9 cellular contexts compared by ENCODE assay signal in genomic region chr2:54599914-54600313, GRCh38.
DNase-seq lines count a peak whose midpoint lies in the region; ATAC-seq and TF ChIP-seq lines count a peak whose summit lies in the region.
"Had no signal": no experiment of that assay in that cellular context is flagged by ENCODE, and none has a peak within 500 bp of the region (broad histone marks: within the 10 kb centered on the region; RNA-seq: fewer than 3 reads in every experiment).

No MANE protein-coding gene starts in this region.

- peaks cover 8 to 15% of the 10 kb centered on the region in 2 donors for H3K36me3 Mint-ChIP-seq in activated T-cell treated with anti-CD3 and anti-CD28 coated beads, Interleukin-2, amount 50 U/mL, for 72 hours (ENCODE audit: insufficient read depth in 2 of 2)
- peaks cover 25% of the 10 kb centered on the region for H3K36me3 Mint-ChIP-seq in central memory CD8-positive, alpha-beta T cell (ENCODE audit: insufficient read depth)
- H3K36me3 Mint-ChIP-seq in mesothelial cell of epicardium: peaks cover 30% of the 10 kb centered on the region

- H3K27me3 Mint-ChIP-seq in activated T-cell treated with anti-CD3 and anti-CD28 coated beads, Interleukin-2, amount 50 U/mL, for 72 hours (ENCODE audit: low read depth): no peaks in the 10 kb centered on the region
- H3K27me3 Mint-ChIP-seq in central memory CD8-positive, alpha-beta T cell: no peaks in the 10 kb centered on the region
- no peaks in the 10 kb centered on the region for H3K27me3 Mint-ChIP-seq in mesothelial cell of epicardium (ENCODE audit: low read depth)

- TF ChIP-seq CTCF in mesothelial cell of epicardium (IDR thresholded peaks at IDR 0.05; ENCODE audit: unreplicated experiment): no peak

- DNase-seq in activated T-cell treated with anti-CD3 and anti-CD28 coated beads, Interleukin-2, amount 50 U/mL, for 72 hours: peak in 1 of 2 donors; percentile 33
- DNase-seq in activated T-cell treated with anti-CD3 and anti-CD28 coated beads, Interleukin-2, amount 50 U/mL, for 1 hour: no peak
- DNase-seq in central memory CD8-positive, alpha-beta T cell (ENCODE audit: low spot score in 2 of 2): no peak
- DNase-seq in mesothelial cell of epicardium (ENCODE audit: low spot score in 2 of 2, unreplicated experiment in 2 of 2) (no peak), ecto neural progenitor cell (ENCODE audit: low spot score) (no peak), OCI-M2 (lab: John Stamatoyannopoulos, UW; ENCODE audit: unreplicated experiment) (no peak)
- DNase-seq: activated effector memory CD4-positive, alpha-beta T cell treated with Interleukin-2 at 50 U/mL for 16 hours had no signal

- H3K4me3 ChIP-seq in urinary bladder (ENCODE audit: low read depth, low read length): no peak overlapping the region

- H3K4me3 Mint-ChIP-seq in activated T-cell treated with anti-CD3 and anti-CD28 coated beads, Interleukin-2, amount 50 U/mL, for 72 hours: peak overlapping the region; percentile 9 to 34
- H3K4me3 Mint-ChIP-seq in central memory CD8-positive, alpha-beta T cell: peak overlapping the region; percentile 25
- no peak overlapping the region for H3K4me3 Mint-ChIP-seq in mesothelial cell of epicardium

- H3K36me3 ChIP-seq in urinary bladder (ENCODE audit: insufficient read depth): no peaks in the 10 kb centered on the region

- peaks cover 100% of the 10 kb centered on the region for H3K4me1 Mint-ChIP-seq in activated T-cell treated with anti-CD3 and anti-CD28 coated beads, Interleukin-2, amount 50 U/mL, for 72 hours (ENCODE audit: low read depth)
- H3K4me1 Mint-ChIP-seq in central memory CD8-positive, alpha-beta T cell: peaks cover 84% of the 10 kb centered on the region
- peaks cover 50% of the 10 kb centered on the region for H3K4me1 Mint-ChIP-seq in mesothelial cell of epicardium

- peak overlapping the region; percentile 14 for H3K27ac ChIP-seq in urinary bladder (ENCODE audit: low read depth)

- H3K4me1 ChIP-seq in urinary bladder (ENCODE audit: insufficient read depth): no peaks in the 10 kb centered on the region

- no peaks in the 10 kb centered on the region for H3K9me3 Mint-ChIP-seq in activated T-cell treated with anti-CD3 and anti-CD28 coated beads, Interleukin-2, amount 50 U/mL, for 72 hours
- no peaks in the 10 kb centered on the region for H3K9me3 Mint-ChIP-seq in central memory CD8-positive, alpha-beta T cell
- no peaks in the 10 kb centered on the region for H3K9me3 Mint-ChIP-seq in mesothelial cell of epicardium

- ATAC-seq in activated T-cell treated with anti-CD3 and anti-CD28 coated beads, Interleukin-2, amount 50 U/mL, for 72 hours (replicated peaks in 1 of 2): peak; percentile 15 to 30
- no peak for ATAC-seq in central memory CD8-positive, alpha-beta T cell (replicated peaks; ENCODE audit: extremely low read depth, poor library complexity, severe bottlenecking)
- no peak for ATAC-seq in GM21423 (IDR thresholded peaks at IDR 0.05; ENCODE audit: unreplicated experiment)

- peak overlapping the region; percentile 59 for H3K27ac Mint-ChIP-seq in activated T-cell treated with anti-CD3 and anti-CD28 coated beads, Interleukin-2, amount 50 U/mL, for 72 hours
- H3K27ac Mint-ChIP-seq in central memory CD8-positive, alpha-beta T cell (ENCODE audit: low read depth): no peak overlapping the region
- H3K27ac Mint-ChIP-seq in mesothelial cell of epicardium: peak overlapping the region; percentile 36

- 61% methylated on average over 4 of the region's 4 CpGs for WGBS in urinary bladder

Comparison
In these comparisons a context has a peak if more than half of its experiments do, and no peak if none do; other contexts are left out.
1. ATAC-seq: peak in activated T-cell treated with anti-CD3 and anti-CD28 coated beads, Interleukin-2, amount 50 U/mL, for 72 hours (2 of 2); none in central memory CD8-positive, alpha-beta T cell (single experiment) and GM21423 (single experiment).